Comparison of ENCODE assay signal across 19 cellular contexts in the genomic region with DNA sequence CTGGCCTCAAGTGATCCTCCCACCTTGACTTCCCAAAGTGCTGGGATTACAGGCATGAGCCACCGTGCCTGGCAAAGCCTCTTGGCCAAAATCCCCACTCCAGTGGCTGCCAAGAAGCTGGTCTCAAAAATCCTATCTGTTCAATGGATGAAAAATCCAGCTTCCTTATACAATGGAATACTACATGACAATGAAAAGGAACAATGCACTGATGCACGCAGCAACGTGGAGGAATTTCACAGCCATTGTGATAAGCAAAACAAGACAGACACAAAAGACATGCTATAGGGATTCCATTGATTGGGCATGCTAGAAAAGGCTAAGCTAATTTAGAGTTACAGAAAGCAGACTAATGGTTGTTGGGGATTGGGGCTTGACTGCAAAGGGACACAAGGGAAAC.
"Had no signal": no experiment of that assay in that cellular context is flagged by ENCODE, and none has a peak within 500 bp of the region (broad histone marks: within the 10 kb centered on the region; RNA-seq: fewer than 3 reads in every experiment).

No MANE protein-coding gene starts in this region.

- H3K9me3 Mint-ChIP-seq: activated B cell treated with CpG ODN at 0.5 μM for 24 hours; activated CD4-positive, alpha-beta memory T cell treated with anti-CD3 and anti-CD28 coated beads for 36 hours; activated CD4-positive, alpha-beta T cell treated with anti-CD3 and anti-CD28 coated beads, Interleukin-2, amount 10 ng/mL, durations not matched to agents 24 days and 14 days; activated naive CD4-positive, alpha-beta T cell treated with anti-CD3 and anti-CD28 coated beads for 36 hours; activated naive CD4-positive, alpha-beta T cell treated with anti-CD3 and anti-CD28 coated beads, Interleukin-2, amount 50 U/mL, for 72 hours; activated T-cell treated with anti-CD3 and anti-CD28 coated beads, Interleukin-2, amount 50 U/mL, for 4 hours; activated T-helper 17 cell treated with anti-CD3 and anti-CD28 coated beads, Interleukin-2, amount 50 U/mL, for 72 hours; T-helper 2 cell treated with Interferon-gamma antibody and Interleukin-4, amounts not matched to agents 5 μg/mL and 100 μg/mL, for 36 hours had no signal

- H3K27ac ChIP-seq: adrenal gland, body of pancreas, brain microvascular endothelial cell, VCaP had no signal

- H3K36me3 Mint-ChIP-seq: activated CD4-positive, alpha-beta memory T cell treated with anti-CD3 and anti-CD28 coated beads for 36 hours; activated naive CD4-positive, alpha-beta T cell treated with anti-CD3 and anti-CD28 coated beads, Interleukin-2, amount 50 U/mL, for 72 hours; activated naive CD8-positive, alpha-beta T cell treated with anti-CD3 and anti-CD28 coated beads for 36 hours had no signal

- H3K9me3 ChIP-seq: adrenal gland, body of pancreas, breast epithelium had no signal

- H3K36me3 ChIP-seq: adrenal gland, brain microvascular endothelial cell, breast epithelium had no signal

- H3K27me3 ChIP-seq: adrenal gland, body of pancreas, brain microvascular endothelial cell, breast epithelium had no signal

- H3K4me3 ChIP-seq: adrenal gland, body of pancreas, breast epithelium had no signal

- H3K4me1 ChIP-seq: adrenal gland, body of pancreas had no signal

- H3K4me3 Mint-ChIP-seq: activated B cell treated with CpG ODN at 0.5 μM for 24 hours; activated CD4-positive, alpha-beta memory T cell treated with anti-CD3 and anti-CD28 coated beads for 36 hours; activated CD4-positive, alpha-beta T cell treated with anti-CD3 and anti-CD28 coated beads, Interleukin-2, amount 10 ng/mL, durations not matched to agents 24 days and 14 days; activated CD8-positive, alpha-beta T cell treated with anti-CD3 and anti-CD28 coated beads for 36 hours; activated naive CD4-positive, alpha-beta T cell treated with anti-CD3 and anti-CD28 coated beads for 36 hours; activated naive CD8-positive, alpha-beta T cell treated with anti-CD3 and anti-CD28 coated beads for 36 hours; activated T-cell treated with anti-CD3 and anti-CD28 coated beads, Interleukin-2, amount 50 U/mL, for 4 hours; activated T-helper 1 cell treated with anti-CD3 and anti-CD28 coated beads, Interleukin-12 subunit alpha, Interleukin-12 subunit beta, Interleukin-2, Interleukin-4 antibody, amounts not matched to agents 30 ng/mL and 10 ng/mL and 1 ng/mL, durations not matched to agents 14 hours and 24 hours and 36 hours; activated T-helper 17 cell treated with anti-CD3 and anti-CD28 coated beads, Interleukin-2, amount 50 U/mL, for 72 hours; T-helper 2 cell treated with Interferon-gamma antibody and Interleukin-4, amounts not matched to agents 5 μg/mL and 100 μg/mL, for 36 hours had no signal

- DNase-seq: activated B cell treated with CpG ODN at 0.5 μM for 24 hours, amniotic stem cell, aorta had no signal

- H3K27me3 Mint-ChIP-seq: activated CD4-positive, alpha-beta memory T cell treated with anti-CD3 and anti-CD28 coated beads for 36 hours; activated CD8-positive, alpha-beta T cell treated with anti-CD3 and anti-CD28 coated beads for 36 hours; activated naive CD8-positive, alpha-beta T cell treated with anti-CD3 and anti-CD28 coated beads for 36 hours had no signal

- H3K27ac Mint-ChIP-seq: activated B cell treated with CpG ODN at 0.5 μM for 24 hours; activated CD4-positive, alpha-beta memory T cell treated with anti-CD3 and anti-CD28 coated beads for 36 hours; activated naive CD4-positive, alpha-beta T cell treated with anti-CD3 and anti-CD28 coated beads for 36 hours; activated naive CD8-positive, alpha-beta T cell treated with anti-CD3 and anti-CD28 coated beads for 36 hours; activated T-cell treated with anti-CD3 and anti-CD28 coated beads, Interleukin-2, amount 50 U/mL, for 72 hours; activated T-helper 1 cell treated with anti-CD3 and anti-CD28 coated beads, Interleukin-12 subunit alpha, Interleukin-12 subunit beta, Interleukin-2, Interleukin-4 antibody, amounts not matched to agents 30 ng/mL and 10 ng/mL and 1 ng/mL, durations not matched to agents 14 hours and 24 hours and 36 hours; activated T-helper 17 cell treated with anti-CD3 and anti-CD28 coated beads, Interleukin-2, amount 50 U/mL, for 72 hours had no signal
